ENCODE assay signal across 1 cellular context in genomic region chr6:156790711-156791110, GRCh38.
TF ChIP-seq lines count a peak whose summit lies in the region.

No MANE protein-coding gene starts in this region.

TF ChIP-seq in GM12878, 131 proteins besides CTCF, POLR2A, EP300 and RAD21 (continued from another document):
- TF ChIP-seq ZBTB33 (IDR thresholded peaks at IDR 0.05) (no peak; the same call in 1 of the 2 replicates), HDAC2 (IDR thresholded peaks at IDR 0.05) (no peak)
